12 cellular contexts compared by ENCODE assay signal in the genomic region with DNA sequence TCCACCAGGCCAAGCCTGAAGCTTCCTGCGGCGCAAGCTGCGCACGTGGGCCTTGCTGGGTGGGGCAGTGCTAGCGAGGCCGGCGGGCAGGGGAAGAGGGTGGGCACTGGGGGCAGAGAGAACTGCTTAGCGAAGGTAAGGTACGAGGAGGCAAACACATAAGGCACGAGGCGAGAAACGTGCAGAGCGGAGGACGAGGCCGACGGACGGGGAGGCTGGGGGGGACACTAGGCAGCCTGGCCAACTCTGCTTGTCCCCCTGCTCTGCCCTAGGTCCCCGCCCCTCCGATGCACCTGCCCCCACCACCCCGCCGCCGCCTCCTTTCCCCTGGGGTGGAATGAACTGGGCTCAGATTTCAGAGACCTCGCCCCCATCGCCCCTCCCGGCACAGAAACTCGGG. TPM values are rescaled to one million over a fixed set of nuclear protein-coding genes. Genes with fewer than 3 reads are reported as not detected.
DNase-seq lines count a peak whose midpoint lies in the region; ATAC-seq and TF ChIP-seq lines count a peak whose summit lies in the region.
"Had no signal": no experiment of that assay in that cellular context is flagged by ENCODE, and none has a peak within 500 bp of the region (broad histone marks: within the 10 kb centered on the region; RNA-seq: fewer than 3 reads in every experiment).

No MANE protein-coding gene starts in this region.

- peak overlapping the region; percentile 79 for H3K4me3 Mint-ChIP-seq in natural killer cell

- no peaks in the 10 kb centered on the region for H4K20me1 ChIP-seq in DOHH2 (ENCODE audit: control insufficient read depth, insufficient read depth, low read depth, low read length)

- H3K36me3 ChIP-seq in DOHH2 (ENCODE audit: control insufficient read depth, low read length) = peaks cover 26% of the 10 kb centered on the region
- H3K36me3 ChIP-seq in adipocyte (ENCODE audit: control insufficient read depth, insufficient read depth, low read length, severe bottlenecking) = no peaks in the 10 kb centered on the region
- H3K36me3 ChIP-seq: breast epithelium had no signal

- H3K9me3 ChIP-seq in DOHH2 (ENCODE audit: control insufficient read depth, insufficient read depth, low read length) = no peaks in the 10 kb centered on the region
- no peaks in the 10 kb centered on the region for H3K9me3 ChIP-seq in adipocyte (ENCODE audit: control insufficient read depth, low read length)
- H3K9me3 ChIP-seq: breast epithelium had no signal

- H3K27ac ChIP-seq in DOHH2 (ENCODE audit: low read depth, low read length) = no peak overlapping the region
- H3K27ac ChIP-seq: breast epithelium, KMS-11 had no signal

- no peaks in the 10 kb centered on the region for H3K9me3 Mint-ChIP-seq in natural killer cell

- H3K4me1 Mint-ChIP-seq in natural killer cell = peaks cover 29 to 47% of the 10 kb centered on the region in 2 donors

- H3K9me2 ChIP-seq in DOHH2 (replicated peaks; ENCODE audit: control insufficient read depth, low read length) = no peaks in the 10 kb centered on the region

- peaks cover 11 to 38% of the 10 kb centered on the region in 2 donors for H3K27me3 Mint-ChIP-seq in natural killer cell (ENCODE audit: low read depth in 2 of 2)

- H3K36me3 Mint-ChIP-seq in natural killer cell = no peaks in the 10 kb centered on the region

- H3K4me1 ChIP-seq in DOHH2 (ENCODE audit: control insufficient read depth, low read length) (peaks cover 91% of the 10 kb centered on the region), adipocyte (ENCODE audit: control insufficient read depth, insufficient read depth, low read length) (no peaks in the 10 kb centered on the region)
- H3K4me1 ChIP-seq: breast epithelium had no signal

- H3F3A ChIP-seq in DOHH2 (ENCODE audit: control insufficient read depth, insufficient read depth) = peaks cover 23% of the 10 kb centered on the region

- TF ChIP-seq CTCF in DOHH2 (IDR thresholded peaks at IDR 0.05; ENCODE audit: low read depth, low read length, poor library complexity, severe bottlenecking) = no peak
- TF ChIP-seq CTCF in natural killer cell (IDR thresholded peaks at IDR 0.05) = no peak

- H3K27me3 ChIP-seq in DOHH2 (ENCODE audit: control insufficient read depth, low read length) (0 out of 2 replicates have a peak, but pooled peaks cover 4% of the 10 kb centered on the region), adipocyte (replicated peaks; ENCODE audit: control insufficient read depth, insufficient read depth, low read length) (peaks cover 8% of the 10 kb centered on the region)
- H3K27me3 ChIP-seq: breast epithelium had no signal

- ATAC-seq in GM18505 (IDR thresholded peaks at IDR 0.05; ENCODE audit: unreplicated experiment) (no peak), natural killer cell (no peak)
- ATAC-seq: HCT116 had no signal

- peak; percentile 6 for TF ChIP-seq POLR2A in GM18505 (IDR thresholded peaks at IDR 0.05; ENCODE audit: borderline replicate concordance, extremely low read depth, insufficient read depth, insufficient read length)

- DNase-seq in adipocyte (ENCODE audit: low read depth) (no peak), natural killer cell (no peak), superior temporal gyrus (ENCODE audit: extremely low spot score) (no peak), HUDEP-2 (lab: John Stamatoyannopoulos, UW; ENCODE audit: unreplicated experiment in 76 of 76) (no peak)
- DNase-seq in activated effector memory CD4-positive, alpha-beta T cell treated with Interleukin-2 at 50 U/mL for 16 hours = no peak
- DNase-seq: NCI-H1436, NCI-H345 had no signal

- H3K4me2 ChIP-seq in DOHH2 (ENCODE audit: low read length) = peak overlapping the region; percentile 89
- H3K4me2 ChIP-seq: KMS-11 had no signal

- peaks cover 16% of the 10 kb centered on the region for H3K79me2 ChIP-seq in DOHH2 (ENCODE audit: control insufficient read depth, low read length)

- peak overlapping the region; percentile 92 for H3K4me3 ChIP-seq in DOHH2 (ENCODE audit: low read length)
- H3K4me3 ChIP-seq in adipocyte (ENCODE audit: low read length) = peak overlapping the region; percentile 23

- no peak overlapping the region for H3K9ac ChIP-seq in adipocyte (ENCODE audit: low read length)
- H3K9ac ChIP-seq: KMS-11 had no signal

- H3K27ac Mint-ChIP-seq in natural killer cell = peak overlapping the region in 1 of 2 donors; percentile 92

- intact Hi-C loops in natural killer cell (cut with micrococcal nuclease) = no loop called here

RNA-seq across cellular contexts. Expression of a gene that starts 2.1 kb away (rescaled TPM):
- 10 to 100 TPM; 24.8 to 97.3 (median 25.5) TPM for total RNA-seq in natural killer cell

RNA-seq across cellular contexts. Expression of a gene that starts 27.1 kb away (rescaled TPM):
- total RNA-seq in natural killer cell = 10 to 100 TPM in 2 of 3 donors, 1 to 10 TPM in 1; 7.0 to 46.7 (median 39.9) TPM
